ENCODE assay signal across 11 cellular contexts in the genomic region with DNA sequence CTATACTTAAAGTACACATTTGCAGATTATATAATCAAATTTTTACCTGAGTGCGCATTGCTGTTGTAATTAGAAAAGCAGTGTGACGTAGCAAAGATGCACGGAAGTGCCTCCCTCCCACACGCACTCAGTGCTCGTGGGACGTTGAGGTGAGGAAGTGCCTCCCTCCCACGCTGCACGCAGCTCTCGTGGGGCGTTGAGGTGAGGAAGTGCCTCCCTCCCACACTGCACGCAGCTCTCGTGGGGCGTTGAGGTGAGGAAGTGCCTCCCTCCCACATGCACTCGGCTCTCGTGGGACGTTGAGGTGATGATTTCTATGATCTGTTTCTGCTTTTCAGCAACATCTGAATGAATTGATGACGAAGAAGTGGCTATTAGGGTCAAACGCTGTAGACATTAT. TPM values are rescaled to one million over a fixed set of nuclear protein-coding genes. Genes with fewer than 3 reads are reported as not detected.
DNase-seq lines count a peak whose midpoint lies in the region; TF ChIP-seq lines count a peak whose summit lies in the region.
"Had no signal": no experiment of that assay in that cellular context is flagged by ENCODE, and none has a peak within 500 bp of the region (broad histone marks: within the 10 kb centered on the region; RNA-seq: fewer than 3 reads in every experiment).

No MANE protein-coding gene starts in this region.

- H3F3A ChIP-seq in smooth muscle cell (ENCODE audit: low read depth), result no peaks in the 10 kb centered on the region

- H3K79me2 ChIP-seq in smooth muscle cell (ENCODE audit: low read depth), result no peaks in the 10 kb centered on the region

- H3K4me1 ChIP-seq in BLaER1, result peaks cover 15% of the 10 kb centered on the region
- no peaks in the 10 kb centered on the region for H3K4me1 ChIP-seq in sigmoid colon
- H3K4me1 ChIP-seq in smooth muscle cell (ENCODE audit: low read depth), result no peaks in the 10 kb centered on the region
- H3K4me1 ChIP-seq in colonic mucosa, result no peaks in the 10 kb centered on the region
- H3K4me1 ChIP-seq: SJSA1 had no signal

- H3K4me2 ChIP-seq in BLaER1 (peak overlapping the region; percentile 58), smooth muscle cell (no peak overlapping the region)

- H4K20me1 ChIP-seq in BLaER1 (peaks cover 42% of the 10 kb centered on the region), smooth muscle cell (ENCODE audit: low read depth) (peaks cover under 1% of the 10 kb centered on the region)

- TF ChIP-seq POLR2A in sigmoid colon (IDR thresholded peaks at IDR 0.05), result no peak

- TF ChIP-seq EP300 in sigmoid colon (IDR thresholded peaks at IDR 0.05), result no peak

- TF ChIP-seq CTCF in WERI-Rb-1 (IDR thresholded peaks at IDR 0.05; ENCODE audit: low read depth, low read length), result no peak
- no peak for TF ChIP-seq CTCF in sigmoid colon (IDR thresholded peaks at IDR 0.05)
- TF ChIP-seq CTCF in smooth muscle cell (IDR thresholded peaks at IDR 0.05; ENCODE audit: borderline replicate concordance, insufficient read depth, poor library complexity, severe bottlenecking), result no peak
- no peak for TF ChIP-seq CTCF in colonic mucosa (IDR thresholded peaks at IDR 0.05)

- H3K27ac ChIP-seq in BLaER1, result no peak overlapping the region
- H3K27ac ChIP-seq in WERI-Rb-1, result no peak overlapping the region
- no peak overlapping the region for H3K27ac ChIP-seq in sigmoid colon
- H3K27ac ChIP-seq in smooth muscle cell (ENCODE audit: low read depth), result no peak overlapping the region
- H3K27ac ChIP-seq in colonic mucosa, result no peak overlapping the region
- H3K27ac ChIP-seq: SJSA1 had no signal

- H3K9me3 ChIP-seq in BLaER1 (no peaks in the 10 kb centered on the region), WERI-Rb-1 (ENCODE audit: severe bottlenecking) (no peaks in the 10 kb centered on the region), sigmoid colon (no peaks in the 10 kb centered on the region), smooth muscle cell (replicated peaks; ENCODE audit: low read depth) (no peaks in the 10 kb centered on the region), colonic mucosa (no peaks in the 10 kb centered on the region)
- H3K9me3 ChIP-seq: SJSA1 had no signal

- 55 to 79% methylated on average over 18 of the region's 18 CpGs for WGBS in sigmoid colon, 2 donors
- WGBS in smooth muscle cell (ENCODE audit: low lambda C conversion rate), result 94% methylated on average over 18 of the region's 18 CpGs

- H3K27me3 ChIP-seq in BLaER1, result no peaks in the 10 kb centered on the region
- no peaks in the 10 kb centered on the region for H3K27me3 ChIP-seq in WERI-Rb-1 (ENCODE audit: insufficient read depth, low read depth, severe bottlenecking)
- H3K27me3 ChIP-seq in sigmoid colon, result no peaks in the 10 kb centered on the region
- no peaks in the 10 kb centered on the region for H3K27me3 ChIP-seq in smooth muscle cell (ENCODE audit: low read depth)
- no peaks in the 10 kb centered on the region for H3K27me3 ChIP-seq in colonic mucosa
- H3K27me3 ChIP-seq: SJSA1 had no signal

- H3K4me3 ChIP-seq in BLaER1, result no peak overlapping the region
- no peak overlapping the region for H3K4me3 ChIP-seq in WERI-Rb-1 (ENCODE audit: low read depth, low read length)
- H3K4me3 ChIP-seq in sigmoid colon, result no peak overlapping the region
- no peak overlapping the region for H3K4me3 ChIP-seq in smooth muscle cell
- no peak overlapping the region for H3K4me3 ChIP-seq in colonic mucosa
- H3K4me3 ChIP-seq: SJSA1 had no signal

- intact Hi-C loops in sigmoid colon (cut with DNase I), result no loop called here
- intact Hi-C loops in colonic mucosa (cut with DNase I), result no loop called here

- H3K9ac ChIP-seq in BLaER1, result no peak overlapping the region
- no peak overlapping the region for H3K9ac ChIP-seq in smooth muscle cell (ENCODE audit: low read depth)
- no peak overlapping the region for H3K9ac ChIP-seq in colonic mucosa (ENCODE audit: low read depth in 2 of 2, low read length in 2 of 2)

- H2AFZ ChIP-seq in smooth muscle cell (ENCODE audit: low read depth), result no peak overlapping the region

- H3K36me3 ChIP-seq in BLaER1 (peaks cover 84% of the 10 kb centered on the region), WERI-Rb-1 (peaks cover 46% of the 10 kb centered on the region), sigmoid colon (peaks cover 5 to 84% (median 46%) of the 10 kb centered on the region in 4 donors), smooth muscle cell (ENCODE audit: low read depth) (peaks cover 8% of the 10 kb centered on the region), colonic mucosa (peaks cover 7% of the 10 kb centered on the region)

- peak; percentile 5 for DNase-seq in WERI-Rb-1
- DNase-seq in activated gamma-delta T cell treated with Interleukin-2 at 50 U/mL for 16 hours, result peak; percentile 57
- peak; percentile 24 for DNase-seq in sigmoid colon
- DNase-seq in smooth muscle cell (lab: John Stamatoyannopoulos, UW; ENCODE audit: unreplicated experiment), result no peak
- no peak for DNase-seq in NCI-H1092 treated with DMSO at 0.1 percent for 48 hours (lab: John Stamatoyannopoulos, UW)
- no peak for DNase-seq in NCI-H69 (lab: John Stamatoyannopoulos, UW)
- DNase-seq in colonic mucosa, result no peak
- DNase-seq: cortex of kidney, MM.1S had no signal

RNA-seq across cellular contexts. Expression of a gene that starts 21.0 kb away (rescaled TPM):
- total RNA-seq in sigmoid colon, result 10 to 100 TPM; 45.7 to 68.7 (median 48.5) TPM
- polyA plus RNA-seq in sigmoid colon, result 10 to 100 TPM; 18.6 to 60.9 (median 36.1) TPM
- 22.6 and 30.5 TPM in 2 replicates for total RNA-seq in smooth muscle cell
- 22.9 and 23.6 TPM in 2 replicates for polyA plus RNA-seq in smooth muscle cell
- total RNA-seq in colonic mucosa, result 10 to 100 TPM; 52.0 to 58.7 TPM

Comparison
In these comparisons a context has a peak if more than half of its experiments do, and no peak if none do; other contexts are left out.
1. DNase-seq: peak in WERI-Rb-1 (single experiment), activated gamma-delta T cell treated with Interleukin-2 at 50 U/mL for 16 hours (single experiment) and sigmoid colon (single experiment); none in smooth muscle cell (single experiment), NCI-H1092 treated with DMSO at 0.1 percent for 48 hours (single experiment), NCI-H69 (single experiment) and colonic mucosa (single experiment).